ENCODE assay signal across 8 cellular contexts in the genomic region with DNA sequence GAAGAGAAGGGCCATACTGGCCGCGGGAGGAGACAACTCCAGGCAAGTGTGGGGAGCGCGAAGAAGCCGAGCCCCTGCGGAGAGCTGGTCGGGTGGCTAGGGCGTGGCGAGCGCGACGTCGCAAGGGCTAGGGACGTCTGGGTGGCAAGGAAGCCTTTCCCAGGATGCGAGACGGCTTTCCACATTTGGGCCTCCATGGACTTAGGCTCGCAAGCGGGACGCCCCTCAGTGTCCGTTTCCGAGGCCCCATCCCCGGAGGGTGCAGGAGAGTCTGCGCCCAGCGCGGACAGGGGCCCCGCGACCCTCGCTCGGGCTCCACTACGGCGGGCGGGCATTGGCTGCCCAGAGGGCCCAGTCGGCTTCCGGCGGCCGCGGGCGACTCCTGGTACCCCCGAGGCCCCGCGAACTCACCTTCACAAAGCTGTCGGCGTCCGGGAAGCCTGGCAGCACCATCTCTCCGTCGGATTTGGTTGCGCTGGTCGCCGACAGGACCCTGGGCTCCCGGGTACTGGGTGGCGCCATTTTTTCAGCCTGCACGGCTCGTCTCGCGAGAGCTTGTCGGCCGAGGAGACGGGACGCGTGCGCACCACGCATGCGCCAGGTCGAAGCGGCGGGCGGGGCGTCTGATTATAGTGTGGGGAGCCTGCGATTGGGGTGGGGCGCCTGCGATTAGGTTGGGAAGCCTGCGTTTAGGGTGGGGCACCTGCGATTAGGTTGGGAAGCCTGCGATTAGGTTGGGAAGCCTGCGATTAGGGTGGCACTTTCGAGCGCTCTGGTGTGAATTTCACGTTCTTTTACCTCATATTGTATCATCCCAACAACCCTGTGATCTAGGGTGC. TPM values are rescaled to one million over a fixed set of nuclear protein-coding genes. Genes with fewer than 3 reads are reported as not detected.
DNase-seq lines count a peak whose midpoint lies in the region; ATAC-seq and TF ChIP-seq lines count a peak whose summit lies in the region.

A gene (minus strand): TSS at position 560 of the 839 bp plus-strand sequence. CDS start 38 bp downstream, at position 522.

- no peak for TF ChIP-seq EP300 in ovary (IDR thresholded peaks at IDR 0.05)

- H3K36me3 ChIP-seq in ovary (no peaks in the 10 kb centered on the region), thymus (ENCODE audit: control insufficient read depth, insufficient read depth) (peaks cover 18% of the 10 kb centered on the region)

- peak within 1 kb of the TSS in 1 of 2 donors; percentile 59 for H3K27ac ChIP-seq in ovary
- peak within 1 kb of the TSS; percentile 77 for H3K27ac ChIP-seq in thymus (ENCODE audit: low read depth)

- peak; percentile 28 for TF ChIP-seq POLR2A in ovary (IDR thresholded peaks at IDR 0.05)

- H3K4me3 ChIP-seq in GM08714 (ENCODE audit: low read length) = peak within 1 kb of the TSS; percentile 91
- H3K4me3 ChIP-seq in ovary = peak within 1 kb of the TSS; percentile 87
- peak within 1 kb of the TSS; percentile 79 for H3K4me3 ChIP-seq in thymus (ENCODE audit: low read length)

- no peak for TF ChIP-seq CTCF in ovary (IDR thresholded peaks at IDR 0.05)

- intact Hi-C loops in Right ventricle myocardium inferior (cut with DNase I) (no loop called here), ovary (cut with DNase I) (loop anchor here in 1 of 4 donors (5.0 kb wide), 1 partner anchor 927 kb away; no protein-coding TSS in a partner anchor)

- WGBS in ovary, 3 donors = 0 to 1% (median 0%) methylated on average over 46 to 78 of the region's 78 CpGs
- under 1% methylated on average over 78 of the region's 78 CpGs for WGBS in thymus

- H3K27me3 ChIP-seq in ovary = no peaks in the 10 kb centered on the region
- no peaks in the 10 kb centered on the region for H3K27me3 ChIP-seq in thymus (ENCODE audit: control insufficient read depth, insufficient read depth)

- peaks cover 4% of the 10 kb centered on the region for H3K4me1 ChIP-seq in ovary (ENCODE audit: insufficient read depth)
- H3K4me1 ChIP-seq in thymus (ENCODE audit: control insufficient read depth, insufficient read depth, low read length) = peaks cover 5% of the 10 kb centered on the region

- peak; percentile 92 for DNase-seq in NCI-H128 (lab: John Stamatoyannopoulos, UW; ENCODE audit: unreplicated experiment)
- DNase-seq in SW 1271 (lab: John Stamatoyannopoulos, UW) = peak; percentile 17 to 68
- peak; percentile 88 for DNase-seq in activated naive CD8-positive, alpha-beta T cell treated with anti-CD3 and anti-CD28 coated beads, Interleukin-2, amount 50 U/mL, for 16 hours (ENCODE audit: low read depth, low spot score)
- peak; percentile 97 for DNase-seq in Right ventricle myocardium inferior (ENCODE audit: missing footprints)
- peak; percentile 92 to 96 (median 94) for DNase-seq in ovary

- H3K9me3 ChIP-seq in ovary (no peaks in the 10 kb centered on the region), thymus (ENCODE audit: control insufficient read depth) (no peaks in the 10 kb centered on the region)

- ATAC-seq in HG02642 (IDR thresholded peaks at IDR 0.05; ENCODE audit: poor library complexity, unreplicated experiment) = peak; percentile 95
- ATAC-seq in Right ventricle myocardium inferior = peak; percentile 98

RNA-seq across cellular contexts. Expression of the gene that starts here (rescaled TPM):
- total RNA-seq in Right ventricle myocardium inferior = 18.1 TPM
- 10 to 100 TPM; 36.1 to 56.6 (median 48.6) TPM for total RNA-seq in ovary
- 10 to 100 TPM; 42.4 to 60.5 TPM for polyA plus RNA-seq in ovary
- polyA plus RNA-seq in thymus = 52.2 TPM

Comparison
In these comparisons a context has a peak if more than half of its experiments do, and no peak if none do; other contexts are left out.
1. DNase-seq: peak in every context shown above with its lines; median percentile 97 in Right ventricle myocardium inferior; 94 in ovary; 92 in NCI-H128; 88 in activated naive CD8-positive, alpha-beta T cell treated with anti-CD3 and anti-CD28 coated beads, Interleukin-2, amount 50 U/mL, for 16 hours; 42 in SW 1271.